ENCODE assay signal across 22 cellular contexts in genomic region chr6:76776876-76777275, GRCh38.
"Had no signal": no experiment of that assay in that cellular context is flagged by ENCODE, and none has a peak within 500 bp of the region (broad histone marks: within the 10 kb centered on the region; RNA-seq: fewer than 3 reads in every experiment).

No MANE protein-coding gene starts in this region.

- H3K4me2 ChIP-seq: SK-N-SH had no signal

- FAIRE-seq: HepG2, RCC 7860 had no signal

- DNase-seq: IMR-90, Kasumi-1, KG1, MV-4-11, NCI-H1048, NCI-H1105 treated with DMSO at 0.1 percent for 48 hours, NCI-H1417 treated with DMSO at 0.1 percent for 48 hours, NCI-H146, NCI-H1694 treated with DMSO at 0.1 percent for 48 hours, NCI-H1930, NCI-H2081, NCI-H2107, NCI-H2227 treated with DMSO at 0.1 percent for 48 hours, NCI-H524, NCI-H526 treated with DMSO at 0.1 percent for 48 hours, NCI-H748 treated with DMSO at 0.1 percent for 48 hours, RPMI8226, SHP77, SK-N-SH, SW 1271 had no signal

- H3K9me3 ChIP-seq: SK-N-SH had no signal

- ATAC-seq: HepG2 had no signal

- H3K9ac ChIP-seq: SK-N-SH had no signal
